Comparison of ENCODE assay signal across 8 cellular contexts in the genomic region with DNA sequence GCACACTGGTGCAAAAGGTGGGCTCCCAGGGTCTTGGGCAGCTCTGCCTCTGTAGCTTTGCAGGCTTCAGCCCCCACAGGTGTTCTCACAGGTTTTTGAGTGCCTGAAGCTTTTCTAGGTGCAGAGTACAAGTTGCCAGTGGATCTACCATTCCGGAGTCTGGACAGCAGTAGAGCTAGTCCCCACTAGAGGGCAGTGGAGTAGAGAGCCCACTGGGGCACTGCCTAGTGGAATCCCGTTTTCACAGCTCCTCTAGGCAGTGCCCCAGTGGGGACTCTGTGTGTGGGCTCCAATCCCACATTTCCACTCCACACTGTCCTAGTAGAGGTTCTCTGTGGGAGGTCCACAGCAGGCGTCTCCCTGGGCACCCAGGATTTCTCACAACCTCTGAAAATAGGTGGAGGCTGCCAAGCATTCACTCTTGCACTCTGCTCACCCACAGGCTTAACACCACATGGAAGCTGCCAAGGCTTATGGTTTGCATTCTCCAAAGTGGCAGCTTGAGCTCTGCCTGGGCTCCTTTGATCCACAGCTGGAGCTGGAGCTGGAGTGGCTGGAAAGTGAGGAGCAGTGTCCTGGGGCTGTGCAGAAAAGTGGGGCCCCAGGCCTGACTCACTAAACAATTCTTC.
A peak's percentile ranks its signal among the peaks of the same experiment; 100 is the strongest.
DNase-seq lines count a peak whose midpoint lies in the region; ATAC-seq and TF ChIP-seq lines count a peak whose summit lies in the region.

No MANE protein-coding gene starts in this region.

- ATAC-seq in HG03135 (IDR thresholded peaks at IDR 0.05; ENCODE audit: unreplicated experiment) (peak; percentile 76), HG02610 (IDR thresholded peaks at IDR 0.05; ENCODE audit: unreplicated experiment) (no peak), GM21515 (IDR thresholded peaks at IDR 0.05; ENCODE audit: unreplicated experiment) (no peak), Right ventricle myocardium superior (ENCODE audit: poor library complexity) (no peak)

- intact Hi-C loops in Right ventricle myocardium superior (cut with DNase I), result loop anchor here (10.0 kb wide), 1 partner anchor 62 kb away; no protein-coding TSS in a partner anchor

- H3K27ac ChIP-seq in AG04450 (ENCODE audit: low read depth, low read length), result no peak overlapping the region

- no peaks in the 10 kb centered on the region for H3K9me3 ChIP-seq in AG04450 (ENCODE audit: control insufficient read depth, insufficient read depth, low read length)

- H3K27me3 ChIP-seq in AG04450 (ENCODE audit: control insufficient read depth, insufficient read depth, low read length) (no peaks in the 10 kb centered on the region), GM06990 (replicated peaks; ENCODE audit: control insufficient read depth, insufficient read depth, low read length) (no peaks in the 10 kb centered on the region; the same call in 1 of the 2 replicates)

- no peaks in the 10 kb centered on the region for H3K36me3 ChIP-seq in GM06990 (ENCODE audit: control insufficient read depth, insufficient read depth, low read length)

- H3K4me3 ChIP-seq in AG04450 (ENCODE audit: low read depth, low read length), result no peak overlapping the region
- H3K4me3 ChIP-seq in GM06990 (replicated peaks; ENCODE audit: low read depth, low read length), result no peak overlapping the region
- no peak overlapping the region for H3K4me3 ChIP-seq in foreskin fibroblast (ENCODE audit: low read depth in 1 of 2, low read length in 2 of 2)

- POLR2A ChIA-PET in AG04450 (lab: Yijun Ruan, JAX), result no interaction called here

- CTCF ChIA-PET in AG04450 (lab: Charles Lee), result interaction anchor here (0.6 to 1.1 kb wide), 6 partner anchors 8 to 246 kb away, joined by 3 to 5 read pairs (median 4); no protein-coding TSS in a partner anchor

- peak; percentile 60 for TF ChIP-seq CTCF in AG04450 (IDR thresholded peaks at IDR 0.05; ENCODE audit: low read depth, low read length)
- peak; percentile 87 for TF ChIP-seq CTCF in GM06990 (IDR thresholded peaks at IDR 0.05; ENCODE audit: insufficient read depth, low read length, poor library complexity, severe bottlenecking)
- TF ChIP-seq CTCF in foreskin fibroblast (IDR thresholded peaks at IDR 0.05; ENCODE audit: low read depth, low read length), result peak; percentile 64

- no peak for DNase-seq in AG04450 (ENCODE audit: low read depth, low spot score)
- no peak for DNase-seq in GM06990 (ENCODE audit: extremely low read depth, insufficient read length)
- DNase-seq in RPMI7951 (ENCODE audit: low read depth), result peak; percentile 34
- DNase-seq in foreskin fibroblast, result peak in 1 of 2 donors; percentile 2
- DNase-seq in Right ventricle myocardium superior, result no peak
